11 cellular contexts compared by ENCODE assay signal in genomic region chr3:194112120-194113106, GRCh38. TPM values are rescaled to one million over a fixed set of nuclear protein-coding genes. Genes with fewer than 3 reads are reported as not detected.
DNase-seq lines count a peak whose midpoint lies in the region; ATAC-seq and TF ChIP-seq lines count a peak whose summit lies in the region.
"Had no signal": no experiment of that assay in that cellular context is flagged by ENCODE, and none has a peak within 500 bp of the region (broad histone marks: within the 10 kb centered on the region; RNA-seq: fewer than 3 reads in every experiment).

No MANE protein-coding gene starts in this region.

- H4K8ac ChIP-seq in mesendoderm (ENCODE audit: low read depth, low read length) = no peak overlapping the region

- peak overlapping the region; percentile 55 for H3K27ac Mint-ChIP-seq in Calu3 (ENCODE audit: unreplicated experiment)

- H2AK5ac ChIP-seq in mesendoderm (ENCODE audit: low read length) = no peak overlapping the region

- WGBS in mesendoderm (ENCODE audit: extremely low coverage, insufficient coverage, low lambda C conversion rate) = no CpG with 5 or more reads among the region's 9 CpGs

- DNase-seq in Calu3 = peak; percentile 89
- peak; percentile 40 for DNase-seq in NCI-H128 (lab: John Stamatoyannopoulos, UW; ENCODE audit: unreplicated experiment)
- DNase-seq in astrocyte of the hippocampus (ENCODE audit: low read depth, low spot score) = peak; percentile 48
- DNase-seq in mesendoderm = peak; percentile 40
- no peak for DNase-seq in dorsolateral prefrontal cortex
- no peak for DNase-seq in Karpas-422
- no peak for DNase-seq in GM10266 (ENCODE audit: extremely low spot score)
- DNase-seq: C1 segment of cervical spinal cord; central memory CD4-positive, alpha-beta T cell; heart left ventricle had no signal

- no peak overlapping the region for H2BK5ac ChIP-seq in mesendoderm (ENCODE audit: low read length)

- H3K4me3 Mint-ChIP-seq in Calu3 (ENCODE audit: low read depth, unreplicated experiment) = peak overlapping the region; percentile 33

- no peaks in the 10 kb centered on the region for H3K36me3 ChIP-seq in mesendoderm (ENCODE audit: control insufficient read depth, insufficient read depth, low read length)
- H3K36me3 ChIP-seq in Karpas-422 (ENCODE audit: insufficient read depth, low read length) = no peaks in the 10 kb centered on the region
- H3K36me3 ChIP-seq: heart left ventricle had no signal

- intact Hi-C loops in Calu3 (cut with micrococcal nuclease; ENCODE audit: unreplicated experiment) = loop anchor here (1.0 kb wide), 1 partner anchor 20 kb away; no protein-coding TSS in a partner anchor
- intact Hi-C loops in dorsolateral prefrontal cortex (cut with DNase I) = no loop called here

- no peak for ATAC-seq in HG02623 (IDR thresholded peaks at IDR 0.05; ENCODE audit: unreplicated experiment)

- H3K9ac ChIP-seq in mesendoderm (ENCODE audit: low read length) (no peak overlapping the region), Karpas-422 (ENCODE audit: low read length) (no peak overlapping the region)

- H3K4ac ChIP-seq in mesendoderm (ENCODE audit: low read depth, low read length) = no peak overlapping the region

- H3K79me1 ChIP-seq in mesendoderm (ENCODE audit: low read length) = no peaks in the 10 kb centered on the region

- H3K9me3 ChIP-seq in Karpas-422 (ENCODE audit: low read length) = no peaks in the 10 kb centered on the region
- H3K9me3 ChIP-seq: heart left ventricle had no signal

- no peak overlapping the region for H3K56ac ChIP-seq in mesendoderm (ENCODE audit: low read length)

- H3K79me2 ChIP-seq in mesendoderm (ENCODE audit: control insufficient read depth, insufficient read depth, low read length) (no peaks in the 10 kb centered on the region), Karpas-422 (ENCODE audit: low read length) (no peaks in the 10 kb centered on the region)

- H3K27me3 ChIP-seq in mesendoderm (ENCODE audit: insufficient read depth, low read length, poor library complexity) = no peaks in the 10 kb centered on the region
- peaks cover 0 to 3% (median 0%) of the 10 kb centered on the region in 45 donors for H3K27me3 ChIP-seq in dorsolateral prefrontal cortex
- H3K27me3 ChIP-seq in Karpas-422 (ENCODE audit: low read length) = no peaks in the 10 kb centered on the region

- no peak for TF ChIP-seq CTCF in Calu3 (IDR thresholded peaks at IDR 0.05; ENCODE audit: unreplicated experiment)
- TF ChIP-seq CTCF in dorsolateral prefrontal cortex (IDR thresholded peaks at IDR 0.05 in 54 of 56, conservative IDR thresholded peaks at IDR 0.05 in 2 of 56; ENCODE audit: low read depth in 1 of 56, partially characterized antibody in 56 of 56) = no peak
- no peak for TF ChIP-seq CTCF in GM10266 (IDR thresholded peaks at IDR 0.05; ENCODE audit: control insufficient read depth, insufficient read depth, low read depth, missing control alignments)

- H4K5ac ChIP-seq in mesendoderm (ENCODE audit: low read length) = no peak overlapping the region

- H4K20me1 ChIP-seq in Karpas-422 (ENCODE audit: insufficient read depth, low read depth, low read length) = no peaks in the 10 kb centered on the region

- H2BK120ac ChIP-seq in mesendoderm (ENCODE audit: low read depth, low read length) = no peak overlapping the region

- no peak overlapping the region for H3K4me2 ChIP-seq in mesendoderm (ENCODE audit: low read length)
- no peak overlapping the region for H3K4me2 ChIP-seq in Karpas-422 (ENCODE audit: low read depth, low read length, poor library complexity, severe bottlenecking)

- CTCF ChIA-PET in Calu3 (lab: Charles Lee) = interaction anchor here (0.6 to 2.5 kb wide), 14 partner anchors 12 to 414 kb away, joined by 3 to 11 read pairs (median 4); no protein-coding TSS in a partner anchor

- BruUV-seq in Calu3 (replicated peaks; lab: Mats Ljungman, UMichigan) = TSS peak; percentile 97

- peaks cover 11% of the 10 kb centered on the region for H3K27me3 Mint-ChIP-seq in Calu3 (ENCODE audit: unreplicated experiment)

- peaks cover 65% of the 10 kb centered on the region for H3K4me1 Mint-ChIP-seq in Calu3 (ENCODE audit: low read depth, unreplicated experiment)

- H3K23ac ChIP-seq in mesendoderm (ENCODE audit: low read length) = no peak overlapping the region

- H3K18ac ChIP-seq in mesendoderm (ENCODE audit: low read length) = no peak overlapping the region

- H3K4me1 ChIP-seq in mesendoderm (ENCODE audit: control insufficient read depth, low read depth, low read length) (no peaks in the 10 kb centered on the region), Karpas-422 (ENCODE audit: low read length) (peaks cover 26% of the 10 kb centered on the region)

- H3K9me3 Mint-ChIP-seq in Calu3 (ENCODE audit: low read depth, unreplicated experiment) = no peaks in the 10 kb centered on the region

- H2AFZ ChIP-seq in Karpas-422 (ENCODE audit: low read length) = no peak overlapping the region

- H3K4me3 ChIP-seq in mesendoderm (ENCODE audit: low read length) (no peak overlapping the region), dorsolateral prefrontal cortex (peak overlapping the region in 1 of 59 donors; percentile 10), Karpas-422 (ENCODE audit: low read length) (no peak overlapping the region)
- H3K4me3 ChIP-seq: heart left ventricle had no signal

- H2BK15ac ChIP-seq in mesendoderm (replicated peaks; ENCODE audit: low read depth) = no peak overlapping the region

- no peaks in the 10 kb centered on the region for H3K9me2 ChIP-seq in Karpas-422 (replicated peaks; ENCODE audit: insufficient read depth, low read length)

- H3K27ac ChIP-seq in mesendoderm (ENCODE audit: low read depth, low read length) (no peak overlapping the region), dorsolateral prefrontal cortex (no peak overlapping the region), Karpas-422 (ENCODE audit: low read length) (no peak overlapping the region)
- H3K27ac ChIP-seq: heart left ventricle had no signal

- peaks cover 5% of the 10 kb centered on the region for H3K36me3 Mint-ChIP-seq in Calu3 (ENCODE audit: insufficient read depth, unreplicated experiment)

RNA-seq across cellular contexts. Expression of gene HES1, which starts 23.5 kb away (rescaled TPM):
- 141 and 160 TPM in 2 replicates for total RNA-seq in Calu3 (2022)
- polyA plus RNA-seq in mesendoderm (2013, experiment 1 of 2) = 44.3 TPM
- 42.6 TPM for polyA plus RNA-seq in mesendoderm (2013, experiment 2 of 2)
- 10 to 100 TPM in 95 of 120 experiments, 1 to 10 TPM in 25; 5.0 to 46.3 (median 12.7) TPM for total RNA-seq in dorsolateral prefrontal cortex
- 17.4 and 20.2 TPM in 2 replicates for total RNA-seq in Karpas-422 (2014; rRNA removed; shearing (Covaris generic); ENCODE audit: low replicate concordance)

Comparison
In these comparisons a context has a peak if more than half of its experiments do, and no peak if none do; other contexts are left out.
1. DNase-seq: peak in Calu3 (single experiment), NCI-H128 (single experiment), astrocyte of the hippocampus (single experiment) and mesendoderm (single experiment); none in dorsolateral prefrontal cortex (0 of 10), Karpas-422 (single experiment) and GM10266 (single experiment).